Comparison of ENCODE assay signal across 8 cellular contexts in the genomic region with DNA sequence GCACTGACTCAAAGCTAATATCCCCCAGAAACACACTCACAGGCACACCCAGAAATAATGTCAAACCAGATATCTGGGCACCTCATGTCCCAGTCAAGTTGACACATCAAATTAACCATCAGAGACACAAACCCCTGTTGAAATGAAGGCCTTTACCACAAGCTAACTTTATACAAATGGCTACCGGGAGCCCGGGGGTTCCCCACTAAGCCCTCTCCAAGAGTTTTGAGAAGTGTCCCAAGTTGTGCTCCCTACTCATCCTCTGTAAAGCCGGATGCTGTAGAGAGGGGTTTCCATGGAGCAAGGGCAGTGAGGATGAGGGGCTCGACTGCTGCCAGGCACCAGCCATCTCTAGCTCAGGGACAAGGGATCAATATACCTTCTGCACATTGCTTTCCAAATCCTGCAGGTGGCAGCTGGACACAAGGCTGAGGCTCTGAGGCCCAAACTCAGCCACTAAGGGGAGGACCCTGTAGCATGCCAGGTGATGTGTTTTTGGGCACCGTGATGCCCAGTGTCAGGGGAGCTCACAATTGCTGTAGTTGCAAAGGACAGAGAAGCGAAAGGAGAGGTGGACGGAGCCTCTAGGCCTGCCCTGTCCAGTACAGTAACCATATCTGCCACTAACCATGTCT.
DNase-seq lines count a peak whose midpoint lies in the region; ATAC-seq, FAIRE-seq and TF ChIP-seq lines count a peak whose summit lies in the region.

No MANE protein-coding gene starts in this region.

- intact Hi-C loops in kidney (cut with DNase I), result no loop called here

- no peak overlapping the region for H3K27ac ChIP-seq in kidney (ENCODE audit: low read depth in 2 of 2, low read length in 2 of 2)

- no peak for FAIRE-seq in kidney (lab: Jason Lieb, UNC)

- DNase-seq in COR-L47 (lab: John Stamatoyannopoulos, UW), result peak; percentile 58
- DNase-seq in HCEC 1CT, result peak; percentile 47
- peak; percentile 58 for DNase-seq in SW480 (ENCODE audit: low spot score)
- DNase-seq in kidney, result no peak
- DNase-seq in NK-92 treated with Interleukin-12 subunit alpha and Interleukin-12 subunit beta, amount 100 ng/mL, for 24 hours (lab: John Stamatoyannopoulos, UW), result no peak
- DNase-seq in GDM1 (lab: John Stamatoyannopoulos, UW), result no peak

- no peaks in the 10 kb centered on the region for H3K4me1 ChIP-seq in kidney (ENCODE audit: control insufficient read depth in 1 of 2, insufficient read depth in 1 of 2, low read depth in 1 of 2, low read length in 2 of 2)

- no peaks in the 10 kb centered on the region for H3K9me3 ChIP-seq in kidney (ENCODE audit: control insufficient read depth in 1 of 2, low read length in 2 of 2)

- no peaks in the 10 kb centered on the region for H3K36me3 ChIP-seq in kidney (ENCODE audit: control insufficient read depth in 1 of 2, insufficient read depth in 2 of 2, low read length in 2 of 2)

- H3K4me3 ChIP-seq in kidney (ENCODE audit: low read length in 2 of 2), result no peak overlapping the region

- H3K9ac ChIP-seq in kidney (ENCODE audit: low read length in 2 of 2), result no peak overlapping the region

- peak; percentile 17 for TF ChIP-seq CTCF in kidney (IDR thresholded peaks at IDR 0.05; ENCODE audit: borderline replicate concordance, extremely low read depth, insufficient read depth)

- ATAC-seq in HG02678 (IDR thresholded peaks at IDR 0.05; ENCODE audit: unreplicated experiment), result no peak
- ATAC-seq in GM18870 (IDR thresholded peaks at IDR 0.05; ENCODE audit: unreplicated experiment), result no peak

Comparison
In these comparisons a context has a peak if more than half of its experiments do, and no peak if none do; other contexts are left out.
1. DNase-seq: peak in COR-L47 (single experiment), HCEC 1CT (single experiment) and SW480 (single experiment); none in kidney (single experiment), NK-92 treated with Interleukin-12 subunit alpha and Interleukin-12 subunit beta, amount 100 ng/mL, for 24 hours (single experiment) and GDM1 (single experiment).